In the genomic region with DNA sequence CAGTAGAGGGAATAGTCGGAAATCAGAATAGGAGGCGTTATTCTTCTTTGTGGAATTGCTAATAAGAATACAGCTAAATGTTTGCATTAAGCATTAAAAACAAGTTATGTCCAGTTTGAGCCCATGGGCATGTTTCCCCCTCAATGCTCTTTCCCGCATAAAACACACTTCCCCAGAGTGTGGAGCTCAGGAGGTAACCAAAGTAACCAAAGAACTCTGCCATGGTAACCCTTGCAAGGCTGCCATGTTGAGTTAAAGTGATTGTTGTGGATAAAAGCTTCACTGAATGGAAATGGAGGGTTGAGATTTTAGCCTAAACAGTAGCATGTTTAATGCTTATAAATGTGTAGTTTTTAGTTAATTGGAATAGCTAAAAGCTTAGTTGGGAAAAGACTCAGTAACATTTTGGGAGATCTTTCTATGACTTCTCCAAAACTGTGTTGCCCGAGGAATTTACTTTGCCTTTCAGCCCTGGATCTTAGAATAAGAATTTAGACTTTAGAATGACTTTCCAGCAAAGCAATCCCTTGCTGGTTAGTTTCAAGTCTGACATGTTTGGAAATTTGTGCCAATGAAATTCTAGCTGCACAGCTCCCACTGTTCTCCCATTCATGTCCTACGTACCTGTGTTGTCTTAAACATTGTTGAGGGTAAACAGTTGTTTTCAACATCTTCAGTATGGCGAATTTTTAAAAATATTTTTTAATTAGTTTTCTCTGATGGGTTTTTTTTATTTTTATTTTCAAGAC, we compare ENCODE assay signal across 16 cellular contexts.
DNase-seq lines count a peak whose midpoint lies in the region; ATAC-seq and TF ChIP-seq lines count a peak whose summit lies in the region.
"Had no signal": no experiment of that assay in that cellular context is flagged by ENCODE, and none has a peak within 500 bp of the region (broad histone marks: within the 10 kb centered on the region; RNA-seq: fewer than 3 reads in every experiment).

No MANE protein-coding gene starts in this region.

- H3K27me3 Mint-ChIP-seq in activated CD8-positive, alpha-beta T cell treated with anti-CD3 and anti-CD28 coated beads for 36 hours = peaks cover 14% of the 10 kb centered on the region

- no peak overlapping the region for H3K27ac ChIP-seq in Karpas-422 (ENCODE audit: low read length)
- peak overlapping the region; percentile 91 for H3K27ac ChIP-seq in mammary epithelial cell (ENCODE audit: insufficient read depth, low read depth, low read length)
- H3K27ac ChIP-seq in muscle layer of colon (ENCODE audit: low read depth, low read length) = peak overlapping the region; percentile 45
- peak overlapping the region; percentile 76 for H3K27ac ChIP-seq in stomach smooth muscle (ENCODE audit: low read length)
- H3K27ac ChIP-seq: colonic mucosa, right lobe of liver had no signal

- no peaks in the 10 kb centered on the region for H3K27me3 ChIP-seq in Karpas-422 (ENCODE audit: low read length)
- no peaks in the 10 kb centered on the region for H3K27me3 ChIP-seq in mammary epithelial cell (ENCODE audit: insufficient read depth, low read length)
- H3K27me3 ChIP-seq in muscle layer of colon (ENCODE audit: control insufficient read depth in 1 of 2, insufficient read depth in 2 of 2, low read length in 2 of 2) = no peaks in the 10 kb centered on the region
- H3K27me3 ChIP-seq in stomach smooth muscle (ENCODE audit: control insufficient read depth in 1 of 2, insufficient read depth in 2 of 2, low read length in 2 of 2) = no peaks in the 10 kb centered on the region
- H3K27me3 ChIP-seq: colonic mucosa, right lobe of liver had no signal

- no peaks in the 10 kb centered on the region for H3K9me2 ChIP-seq in Karpas-422 (replicated peaks; ENCODE audit: insufficient read depth, low read length)

- H3K4me3 Mint-ChIP-seq in activated CD8-positive, alpha-beta T cell treated with anti-CD3 and anti-CD28 coated beads for 36 hours = no peak overlapping the region

- POLR2A ChIA-PET in activated CD8-positive, alpha-beta T cell treated with anti-CD3 and anti-CD28 coated beads for 36 hours (lab: Charles Lee) = no interaction called here

- H3K4me1 ChIP-seq in Karpas-422 (ENCODE audit: low read length) = peaks cover 64% of the 10 kb centered on the region
- peaks cover 27% of the 10 kb centered on the region for H3K4me1 ChIP-seq in mammary epithelial cell (ENCODE audit: insufficient read depth, low read length)
- peaks cover 31% of the 10 kb centered on the region for H3K4me1 ChIP-seq in muscle layer of colon (ENCODE audit: insufficient read depth, low read length)
- H3K4me1 ChIP-seq in stomach smooth muscle (ENCODE audit: control insufficient read depth, insufficient read depth, low read length) = peaks cover 15% of the 10 kb centered on the region
- H3K4me1 ChIP-seq: colonic mucosa, right lobe of liver had no signal

- H3K9me3 ChIP-seq in Karpas-422 (ENCODE audit: low read length) (no peaks in the 10 kb centered on the region), mammary epithelial cell (replicated peaks; ENCODE audit: insufficient read depth, low read length) (no peaks in the 10 kb centered on the region), muscle layer of colon (ENCODE audit: low read length) (no peaks in the 10 kb centered on the region), stomach smooth muscle (ENCODE audit: control insufficient read depth in 2 of 2, low read length in 2 of 2) (no peaks in the 10 kb centered on the region)
- H3K9me3 ChIP-seq: colonic mucosa, right lobe of liver had no signal

- in situ Hi-C loops in mammary epithelial cell (cut with MboI; ENCODE audit: low sequenced_read_pairs in 2 of 2) = no loop called here

- H3K9me3 Mint-ChIP-seq in activated CD8-positive, alpha-beta T cell treated with anti-CD3 and anti-CD28 coated beads for 36 hours = no peaks in the 10 kb centered on the region

- H3K9ac ChIP-seq in Karpas-422 (ENCODE audit: low read length) = no peak overlapping the region
- H3K9ac ChIP-seq in mammary epithelial cell (ENCODE audit: insufficient read depth, low read length) = no peak overlapping the region
- H3K9ac ChIP-seq in muscle layer of colon (ENCODE audit: low read length) = no peak overlapping the region
- no peak overlapping the region for H3K9ac ChIP-seq in stomach smooth muscle (ENCODE audit: low read length in 2 of 2)

- no TSS peak for BruUV-seq in mammary epithelial cell (replicated peaks; lab: Mats Ljungman, UMichigan)

- no peaks in the 10 kb centered on the region; the same call in 1 of the 2 replicates for H3K36me3 ChIP-seq in Karpas-422 (ENCODE audit: insufficient read depth, low read length)
- H3K36me3 ChIP-seq in mammary epithelial cell (ENCODE audit: insufficient read depth, low read length) = no peaks in the 10 kb centered on the region
- no peaks in the 10 kb centered on the region for H3K36me3 ChIP-seq in muscle layer of colon (ENCODE audit: insufficient read depth, low read length)
- H3K36me3 ChIP-seq in stomach smooth muscle (ENCODE audit: control insufficient read depth in 2 of 2, insufficient read depth in 2 of 2, low read length in 2 of 2) = no peaks in the 10 kb centered on the region
- H3K36me3 ChIP-seq: colonic mucosa, right lobe of liver had no signal

- no peak for TF ChIP-seq CTCF in mammary epithelial cell (conservative IDR thresholded peaks at IDR 0.05 in 1 of 2, IDR thresholded peaks at IDR 0.05 in 1 of 2; ENCODE audit: extremely low read depth in 1 of 2, insufficient read depth in 1 of 2, low read depth in 1 of 2, low read length in 2 of 2)
- no peak for TF ChIP-seq CTCF in activated CD8-positive, alpha-beta T cell treated with anti-CD3 and anti-CD28 coated beads for 36 hours (IDR thresholded peaks at IDR 0.05)

- H2AFZ ChIP-seq in Karpas-422 (ENCODE audit: low read length) (peak overlapping the region; percentile 58; the same call in 1 of the 2 replicates), mammary epithelial cell (ENCODE audit: low read depth, low read length) (peak overlapping the region; percentile 67)

- H3K4me2 ChIP-seq in Karpas-422 (ENCODE audit: low read depth, low read length, poor library complexity, severe bottlenecking) (no peak overlapping the region), mammary epithelial cell (ENCODE audit: insufficient read depth, low read depth, low read length) (peak overlapping the region; percentile 76)

- no peak for DNase-seq in Karpas-422
- no peak for DNase-seq in mammary epithelial cell
- no peak for DNase-seq in activated CD8-positive, alpha-beta T cell treated with anti-CD3 and anti-CD28 coated beads for 36 hours
- no peak for DNase-seq in NCI-H446 (lab: John Stamatoyannopoulos, UW)
- DNase-seq: activated CD4-positive, alpha-beta T cell treated with anti-CD3 and anti-CD28 coated beads for 4 hours; activated naive CD4-positive, alpha-beta T cell; colonic mucosa; NCI-H146; right lobe of liver; SHP77 treated with DMSO at 0.1 percent for 48 hours; stimulated activated CD4-positive, alpha-beta T cell treated with anti-CD3 and anti-CD28 coated beads, Interleukin-2, amount 100 ng/mL, for 24 hours; T-helper 9 cell had no signal

- WGBS in mammary epithelial cell (ENCODE audit: low coverage, missing lambda C conversion rate) = 69% methylated on average over 6 of the region's 6 CpGs

- intact Hi-C loops in mammary epithelial cell (cut with micrococcal nuclease) = no loop called here
- intact Hi-C loops in activated CD8-positive, alpha-beta T cell treated with anti-CD3 and anti-CD28 coated beads for 36 hours (cut with micrococcal nuclease) = no loop called here

- CTCF ChIA-PET in mammary epithelial cell (lab: Charles Lee; ENCODE audit: low non-redundant PET) = no interaction called here
- CTCF ChIA-PET in activated CD8-positive, alpha-beta T cell treated with anti-CD3 and anti-CD28 coated beads for 36 hours (lab: Charles Lee) = no interaction called here

- H3K79me2 ChIP-seq in Karpas-422 (ENCODE audit: low read length) (no peaks in the 10 kb centered on the region), mammary epithelial cell (ENCODE audit: insufficient read depth, low read length) (no peaks in the 10 kb centered on the region)

- no peaks in the 10 kb centered on the region for H3K36me3 Mint-ChIP-seq in activated CD8-positive, alpha-beta T cell treated with anti-CD3 and anti-CD28 coated beads for 36 hours (ENCODE audit: low read depth)

- dilution Hi-C loops in mammary epithelial cell (cut with HindIII; ENCODE audit: low sequenced_read_pairs) = no loop called here

- no peak overlapping the region for H3K27ac Mint-ChIP-seq in activated CD8-positive, alpha-beta T cell treated with anti-CD3 and anti-CD28 coated beads for 36 hours

- H3K4me3 ChIP-seq in Karpas-422 (ENCODE audit: low read length) (no peak overlapping the region), mammary epithelial cell (replicated peaks in 1 of 3; ENCODE audit: insufficient read depth in 1 of 3, low read depth in 2 of 3, low read length in 3 of 3) (no peak overlapping the region), muscle layer of colon (ENCODE audit: low read depth in 1 of 2, low read length in 2 of 2) (peak overlapping the region in 1 of 2 donors; percentile 3), stomach smooth muscle (ENCODE audit: low read length in 2 of 2) (peak overlapping the region; percentile 10 to 47)
- H3K4me3 ChIP-seq: colonic mucosa, GM12878, right lobe of liver had no signal

- ATAC-seq in activated CD8-positive, alpha-beta T cell treated with anti-CD3 and anti-CD28 coated beads for 36 hours = no peak
- no peak for ATAC-seq in HG03469 (IDR thresholded peaks at IDR 0.05; ENCODE audit: unreplicated experiment)
- ATAC-seq: right lobe of liver had no signal

- no peaks in the 10 kb centered on the region for H3K4me1 Mint-ChIP-seq in activated CD8-positive, alpha-beta T cell treated with anti-CD3 and anti-CD28 coated beads for 36 hours (ENCODE audit: low read depth)

- no peaks in the 10 kb centered on the region for H4K20me1 ChIP-seq in Karpas-422 (ENCODE audit: insufficient read depth, low read depth, low read length)
- H4K20me1 ChIP-seq in mammary epithelial cell (ENCODE audit: insufficient read depth, low read length) = no peaks in the 10 kb centered on the region

Comparison
In these comparisons a context has a peak if more than half of its experiments do, and no peak if none do; other contexts are left out.
1. H3K4me3 ChIP-seq: peak in stomach smooth muscle (2 of 2); none in Karpas-422 (single experiment) and mammary epithelial cell (0 of 3).